In the genomic region with DNA sequence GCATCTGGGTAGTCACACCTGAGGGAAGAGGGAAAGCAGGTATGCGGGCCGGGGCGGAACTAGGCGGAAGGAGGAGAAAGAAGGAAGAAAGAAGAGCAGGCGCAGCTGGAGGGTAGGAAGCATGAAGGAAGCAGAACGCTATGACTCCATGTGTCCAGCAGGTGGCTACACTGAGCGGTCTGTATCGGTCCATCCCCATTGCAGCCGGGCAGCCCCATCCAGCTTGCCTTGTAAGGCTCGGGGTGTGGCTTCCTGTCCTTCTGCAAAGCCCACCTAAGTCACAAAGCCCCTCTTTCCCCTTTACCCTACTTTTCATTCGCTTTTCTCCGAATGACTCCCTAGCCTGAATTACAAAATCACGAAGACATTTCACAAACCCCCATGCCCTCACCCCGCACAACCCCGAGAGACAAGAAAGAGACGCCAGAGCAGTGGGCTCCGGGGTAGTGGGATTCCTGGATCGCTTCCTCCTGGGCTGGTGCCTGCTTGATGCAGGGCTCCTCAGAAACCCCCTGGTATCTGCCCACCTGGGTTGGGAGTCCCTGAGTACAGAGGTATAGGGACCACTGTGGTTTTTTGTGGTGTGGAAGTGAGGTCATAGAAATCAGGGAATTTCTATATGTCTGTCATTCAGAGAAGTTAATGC, we compare ENCODE assay signal across 8 cellular contexts. TPM values are rescaled to one million over a fixed set of nuclear protein-coding genes. Genes with fewer than 3 reads are reported as not detected.
DNase-seq lines count a peak whose midpoint lies in the region; ATAC-seq and TF ChIP-seq lines count a peak whose summit lies in the region.

No MANE protein-coding gene starts in this region.

- DNase-seq in AG10803 (ENCODE audit: low read depth), result peak; percentile 62
- peak; percentile 24 for DNase-seq in NCI-H82 treated with DMSO at 0.1 percent for 48 hours (lab: John Stamatoyannopoulos, UW; ENCODE audit: unreplicated experiment)
- DNase-seq in activated CD8-positive, alpha-beta memory T cell treated with anti-CD3 and anti-CD28 coated beads, Interleukin-2, amount 50 U/mL, for 24 hours (ENCODE audit: extremely low read depth), result peak; percentile 10
- DNase-seq in epithelial cell of proximal tubule (ENCODE audit: low read depth), result no peak
- peak; percentile 39 for DNase-seq in naive B cell
- peak; percentile 41 for DNase-seq in stimulated activated naive B cell treated with anti-CD40 and anti-IgM and Interleukin-4, amounts not matched to agents 10 μg/mL and 1 μg/mL and 100 μg/mL, for 72 hours

- peaks cover 5 to 7% (median 5%) of the 10 kb centered on the region in 3 donors for H3K27me3 Mint-ChIP-seq in naive B cell
- H3K27me3 Mint-ChIP-seq in stimulated activated naive B cell treated with anti-CD40 and anti-IgM and Interleukin-4, amounts not matched to agents 10 μg/mL and 1 μg/mL and 100 μg/mL, for 72 hours, result peaks cover 5 to 10% of the 10 kb centered on the region in 2 donors

- ATAC-seq in GM18868 (IDR thresholded peaks at IDR 0.05; ENCODE audit: unreplicated experiment) (peak; percentile 78), HG03354 (IDR thresholded peaks at IDR 0.05; ENCODE audit: poor library complexity, severe bottlenecking, unreplicated experiment) (peak; percentile 87), naive B cell (ENCODE audit: low read depth in 2 of 2) (peak; percentile 50 to 65)
- peak; percentile 82 for ATAC-seq in stimulated activated naive B cell treated with anti-CD40 and anti-IgM and Interleukin-4, amounts not matched to agents 10 μg/mL and 1 μg/mL and 100 μg/mL, for 72 hours (replicated peaks)

- no peaks in the 10 kb centered on the region for H3K36me3 Mint-ChIP-seq in naive B cell
- H3K36me3 Mint-ChIP-seq in stimulated activated naive B cell treated with anti-CD40 and anti-IgM and Interleukin-4, amounts not matched to agents 10 μg/mL and 1 μg/mL and 100 μg/mL, for 72 hours, result peaks cover 3 to 14% of the 10 kb centered on the region in 2 donors

- peaks cover 12 to 19% (median 16%) of the 10 kb centered on the region in 3 donors for H3K4me1 Mint-ChIP-seq in naive B cell
- peaks cover 19 to 25% of the 10 kb centered on the region in 2 donors for H3K4me1 Mint-ChIP-seq in stimulated activated naive B cell treated with anti-CD40 and anti-IgM and Interleukin-4, amounts not matched to agents 10 μg/mL and 1 μg/mL and 100 μg/mL, for 72 hours

- peak overlapping the region in 2 of 8 donors; percentile 7 to 25 for H3K4me3 Mint-ChIP-seq in naive B cell
- peak overlapping the region in 1 of 2 donors; percentile 62 for H3K4me3 Mint-ChIP-seq in stimulated activated naive B cell treated with anti-CD40 and anti-IgM and Interleukin-4, amounts not matched to agents 10 μg/mL and 1 μg/mL and 100 μg/mL, for 72 hours

- TF ChIP-seq CTCF in AG10803 (conservative IDR thresholded peaks at IDR 0.05; ENCODE audit: low read length) (peak; percentile 88), epithelial cell of proximal tubule (conservative IDR thresholded peaks at IDR 0.05; ENCODE audit: low read depth, low read length) (peak; percentile 80)

- H3K4me3 ChIP-seq in AG10803 (ENCODE audit: low read length) (no peak overlapping the region), epithelial cell of proximal tubule (ENCODE audit: low read depth, low read length) (no peak overlapping the region)

- peak overlapping the region in 2 of 6 donors; percentile 84 to 92 for H3K27ac Mint-ChIP-seq in naive B cell
- H3K27ac Mint-ChIP-seq in stimulated activated naive B cell treated with anti-CD40 and anti-IgM and Interleukin-4, amounts not matched to agents 10 μg/mL and 1 μg/mL and 100 μg/mL, for 72 hours, result peak overlapping the region; percentile 84

- H3K9me3 Mint-ChIP-seq in naive B cell, result no peaks in the 10 kb centered on the region
- no peaks in the 10 kb centered on the region for H3K9me3 Mint-ChIP-seq in stimulated activated naive B cell treated with anti-CD40 and anti-IgM and Interleukin-4, amounts not matched to agents 10 μg/mL and 1 μg/mL and 100 μg/mL, for 72 hours

RNA-seq across cellular contexts. Expression of a gene that starts 39.9 kb away (rescaled TPM):
- total RNA-seq in epithelial cell of proximal tubule, result 27.7 and 33.7 TPM in 2 replicates
- polyA plus RNA-seq in naive B cell (ENCODE audit: low read depth in 6 of 6), result 10 to 100 TPM in 4 of 6 donors, 1 to 10 TPM in 2; 5.0 to 17.7 (median 13.6) TPM

RNA-seq across cellular contexts. Expression of a gene that starts 55.0 kb away (rescaled TPM):
- 39.4 and 64.4 TPM in 2 replicates for total RNA-seq in epithelial cell of proximal tubule
- polyA plus RNA-seq in naive B cell (ENCODE audit: low read depth in 6 of 6), result 10 to 100 TPM; 36.9 to 51.1 (median 45.0) TPM

RNA-seq across cellular contexts. Expression of a gene that starts 58.8 kb away (rescaled TPM):
- total RNA-seq in epithelial cell of proximal tubule, result not detected in 2 replicates
- not detected for polyA plus RNA-seq in naive B cell (ENCODE audit: low read depth in 6 of 6)
